Comparison of ENCODE assay signal across 22 cellular contexts in genomic region chr5:73231245-73231778, GRCh38. TPM values are rescaled to one million over a fixed set of nuclear protein-coding genes. Genes with fewer than 3 reads are reported as not detected.
A peak's percentile ranks its signal among the peaks of the same experiment; 100 is the strongest.
DNase-seq lines count a peak whose midpoint lies in the region; ATAC-seq and TF ChIP-seq lines count a peak whose summit lies in the region.
"Had no signal": no experiment of that assay in that cellular context is flagged by ENCODE, and none has a peak within 500 bp of the region (broad histone marks: within the 10 kb centered on the region; RNA-seq: fewer than 3 reads in every experiment).

No MANE protein-coding gene starts in this region.

- H3K27ac Mint-ChIP-seq in activated naive CD8-positive, alpha-beta T cell = no peak overlapping the region
- no peak overlapping the region for H3K27ac Mint-ChIP-seq in activated naive CD8-positive, alpha-beta T cell treated with anti-CD3 and anti-CD28 coated beads for 36 hours
- H3K27ac Mint-ChIP-seq in activated T-helper 17 cell treated with anti-CD3 and anti-CD28 coated beads, Interleukin-2, amount 50 U/mL, for 72 hours = no peak overlapping the region
- no peak overlapping the region for H3K27ac Mint-ChIP-seq in neural progenitor cell
- H3K27ac Mint-ChIP-seq: CD4-positive, CD25-positive, alpha-beta regulatory T cell; HFFc6 had no signal

- peaks cover 41% of the 10 kb centered on the region for H4K20me1 ChIP-seq in neural progenitor cell (ENCODE audit: low read depth)

- no peaks in the 10 kb centered on the region for H3K36me3 Mint-ChIP-seq in activated naive CD8-positive, alpha-beta T cell
- H3K36me3 Mint-ChIP-seq in activated naive CD8-positive, alpha-beta T cell treated with anti-CD3 and anti-CD28 coated beads for 36 hours = no peaks in the 10 kb centered on the region
- no peaks in the 10 kb centered on the region for H3K36me3 Mint-ChIP-seq in activated T-helper 17 cell treated with anti-CD3 and anti-CD28 coated beads, Interleukin-2, amount 50 U/mL, for 72 hours (ENCODE audit: low read depth)
- H3K36me3 Mint-ChIP-seq in neural progenitor cell = no peaks in the 10 kb centered on the region
- H3K36me3 Mint-ChIP-seq: CD4-positive, CD25-positive, alpha-beta regulatory T cell had no signal

- H3K27me3 Mint-ChIP-seq in activated naive CD8-positive, alpha-beta T cell = peaks cover 56% of the 10 kb centered on the region
- peaks cover 94% of the 10 kb centered on the region for H3K27me3 Mint-ChIP-seq in activated naive CD8-positive, alpha-beta T cell treated with anti-CD3 and anti-CD28 coated beads for 36 hours
- peaks cover 71% of the 10 kb centered on the region for H3K27me3 Mint-ChIP-seq in activated T-helper 17 cell treated with anti-CD3 and anti-CD28 coated beads, Interleukin-2, amount 50 U/mL, for 72 hours
- H3K27me3 Mint-ChIP-seq in neural progenitor cell (ENCODE audit: insufficient read depth, low read depth) = peaks cover 69% of the 10 kb centered on the region

- H3K9me3 Mint-ChIP-seq in activated naive CD8-positive, alpha-beta T cell (ENCODE audit: low read depth) = no peaks in the 10 kb centered on the region
- no peaks in the 10 kb centered on the region for H3K9me3 Mint-ChIP-seq in activated naive CD8-positive, alpha-beta T cell treated with anti-CD3 and anti-CD28 coated beads for 36 hours
- H3K9me3 Mint-ChIP-seq in activated T-helper 17 cell treated with anti-CD3 and anti-CD28 coated beads, Interleukin-2, amount 50 U/mL, for 72 hours = no peaks in the 10 kb centered on the region
- no peaks in the 10 kb centered on the region for H3K9me3 Mint-ChIP-seq in neural progenitor cell
- H3K9me3 Mint-ChIP-seq: CD4-positive, CD25-positive, alpha-beta regulatory T cell; HFFc6 had no signal

- H3K79me2 ChIP-seq in neural progenitor cell (ENCODE audit: low read depth) = no peaks in the 10 kb centered on the region

- no peak for ATAC-seq in activated T-helper 17 cell treated with anti-CD3 and anti-CD28 coated beads, Interleukin-2, amount 50 U/mL, for 72 hours (replicated peaks)
- no peak for ATAC-seq in GM19023 (IDR thresholded peaks at IDR 0.05; ENCODE audit: unreplicated experiment)
- ATAC-seq in HG03139 (IDR thresholded peaks at IDR 0.05; ENCODE audit: unreplicated experiment) = no peak
- ATAC-seq: PC-3 had no signal

- DNase-seq in activated naive CD8-positive, alpha-beta T cell treated with anti-CD3 and anti-CD28 coated beads for 36 hours = no peak
- no peak for DNase-seq in neural progenitor cell (ENCODE audit: low spot score)
- DNase-seq in stimulated activated CD4-positive, alpha-beta T cell treated with anti-CD3 and anti-CD28 coated beads, Interleukin-1b, Interleukin-23, amount 100 ng/mL, for 48 hours = no peak
- DNase-seq: 8988T; BE2C; Caco-2; CD4-positive, CD25-positive, alpha-beta regulatory T cell; GDM1; HFFc6; NCI-H1417 treated with DMSO at 0.1 percent for 48 hours; NCI-H187 treated with DMSO at 0.1 percent for 48 hours; NCI-H345; NCI-H526; PC-3; RPMI8226; SHP77 treated with DMSO at 0.1 percent for 48 hours had no signal

- H3K4me3 ChIP-seq in iPS-18a (ENCODE audit: low read length) = peak overlapping the region; percentile 30
- H3K4me3 ChIP-seq in neural progenitor cell = no peak overlapping the region

- peak overlapping the region; percentile 82 for H3K4me2 ChIP-seq in neural progenitor cell

- H3K9me3 ChIP-seq in iPS-18a (ENCODE audit: control insufficient read depth, low read depth, low read length) (no peaks in the 10 kb centered on the region), neural progenitor cell (ENCODE audit: low read depth) (no peaks in the 10 kb centered on the region)
- H3K9me3 ChIP-seq: BE2C, Caco-2 had no signal

- H3K27ac ChIP-seq in iPS-18a (ENCODE audit: low read length) (no peak overlapping the region), neural progenitor cell (no peak overlapping the region)

- H3F3A ChIP-seq in neural progenitor cell (ENCODE audit: low read depth) = peaks cover 37% of the 10 kb centered on the region

- no peaks in the 10 kb centered on the region for H3K36me3 ChIP-seq in iPS-18a (ENCODE audit: control insufficient read depth, low read depth, low read length)
- H3K36me3 ChIP-seq in neural progenitor cell = no peaks in the 10 kb centered on the region
- H3K36me3 ChIP-seq: BE2C had no signal

- TF ChIP-seq CTCF in neural progenitor cell (IDR thresholded peaks at IDR 0.05) = no peak

- H3K27me3 ChIP-seq in iPS-18a (ENCODE audit: control insufficient read depth, insufficient read depth, low read length) (peaks cover 98% of the 10 kb centered on the region), neural progenitor cell (peaks cover 99% of the 10 kb centered on the region)

- peaks cover 34% of the 10 kb centered on the region for H3K4me1 Mint-ChIP-seq in activated naive CD8-positive, alpha-beta T cell (ENCODE audit: low read depth)
- H3K4me1 Mint-ChIP-seq in activated naive CD8-positive, alpha-beta T cell treated with anti-CD3 and anti-CD28 coated beads for 36 hours = peaks cover 24% of the 10 kb centered on the region
- H3K4me1 Mint-ChIP-seq in activated T-helper 17 cell treated with anti-CD3 and anti-CD28 coated beads, Interleukin-2, amount 50 U/mL, for 72 hours = no peaks in the 10 kb centered on the region
- H3K4me1 Mint-ChIP-seq in neural progenitor cell = peaks cover 27% of the 10 kb centered on the region

- peak overlapping the region; percentile 8 for H3K4me3 Mint-ChIP-seq in activated naive CD8-positive, alpha-beta T cell
- no peak overlapping the region for H3K4me3 Mint-ChIP-seq in activated naive CD8-positive, alpha-beta T cell treated with anti-CD3 and anti-CD28 coated beads for 36 hours
- peak overlapping the region; percentile 39 for H3K4me3 Mint-ChIP-seq in activated T-helper 17 cell treated with anti-CD3 and anti-CD28 coated beads, Interleukin-2, amount 50 U/mL, for 72 hours
- no peak overlapping the region for H3K4me3 Mint-ChIP-seq in neural progenitor cell
- H3K4me3 Mint-ChIP-seq: HFFc6 had no signal

- H3K4me1 ChIP-seq in iPS-18a (ENCODE audit: control insufficient read depth, low read depth, low read length) (peaks cover 14% of the 10 kb centered on the region), neural progenitor cell (peaks cover 37% of the 10 kb centered on the region)
- H3K4me1 ChIP-seq: BE2C, Caco-2 had no signal

- H3K9ac ChIP-seq in iPS-18a (ENCODE audit: low read length) (no peak overlapping the region), neural progenitor cell (no peak overlapping the region)

- H2AFZ ChIP-seq in neural progenitor cell (replicated peaks) = no peak overlapping the region

RNA-seq across cellular contexts. Expression of gene TMEM174, which starts 58.3 kb away (rescaled TPM):
- not detected for total RNA-seq in activated naive CD8-positive, alpha-beta T cell treated with anti-CD3 and anti-CD28 coated beads for 36 hours
- not detected for total RNA-seq in activated T-helper 17 cell treated with anti-CD3 and anti-CD28 coated beads, Interleukin-2, amount 50 U/mL, for 72 hours
- total RNA-seq in neural progenitor cell (ENCODE audit: low replicate concordance) = not detected in 2 replicates
- total RNA-seq: Caco-2; CD4-positive, CD25-positive, alpha-beta regulatory T cell; HFFc6; M059J; PC-3 had no signal

Comparison
In these comparisons a context has a peak if more than half of its experiments do, and no peak if none do; other contexts are left out.
1. H3K4me3 Mint-ChIP-seq: peak in activated naive CD8-positive, alpha-beta T cell (single experiment) and activated T-helper 17 cell treated with anti-CD3 and anti-CD28 coated beads, Interleukin-2, amount 50 U/mL, for 72 hours (single experiment); none in activated naive CD8-positive, alpha-beta T cell treated with anti-CD3 and anti-CD28 coated beads for 36 hours (single experiment) and neural progenitor cell (single experiment).